ENCODE assay signal across 10 cellular contexts in the genomic region with DNA sequence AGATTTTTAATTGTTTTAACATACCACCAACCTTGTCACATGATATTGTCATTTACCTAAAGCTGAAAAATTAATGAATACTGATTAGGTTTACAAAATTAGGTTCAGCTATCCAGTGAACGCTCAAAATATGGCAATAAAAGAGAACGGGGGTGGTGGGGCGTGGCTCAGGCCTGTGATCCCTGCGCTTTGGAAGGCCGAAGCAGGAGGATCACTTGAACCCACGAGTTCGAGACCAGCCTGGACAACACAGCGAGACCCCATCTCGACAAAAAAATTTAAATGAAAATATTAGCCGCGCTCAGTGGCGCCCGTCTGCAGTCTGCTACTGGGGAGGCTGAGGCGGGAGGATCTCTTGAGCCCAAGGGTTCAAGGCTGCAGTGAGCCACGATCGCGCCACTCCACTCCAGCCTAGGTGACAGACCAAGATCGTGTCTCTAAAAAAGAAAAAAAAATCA. TPM values are rescaled to one million over a fixed set of nuclear protein-coding genes. Genes with fewer than 3 reads are reported as not detected.
DNase-seq lines count a peak whose midpoint lies in the region; ATAC-seq and TF ChIP-seq lines count a peak whose summit lies in the region.
"Had no signal": no experiment of that assay in that cellular context is flagged by ENCODE, and none has a peak within 500 bp of the region (broad histone marks: within the 10 kb centered on the region; RNA-seq: fewer than 3 reads in every experiment).

No MANE protein-coding gene starts in this region.

- 72% methylated on average over 18 of the region's 18 CpGs for WGBS in HUES64

- peak overlapping the region; percentile 94 for H3K4me3 Mint-ChIP-seq in chondrocyte (ENCODE audit: unreplicated experiment)
- H3K4me3 Mint-ChIP-seq in naive thymus-derived CD8-positive, alpha-beta T cell: peak overlapping the region; percentile 95 to 100 (median 98)

- H3K36me3 ChIP-seq in HUES64 (ENCODE audit: insufficient read depth, low read length): peaks cover 24% of the 10 kb centered on the region

- no peak for ATAC-seq in naive thymus-derived CD8-positive, alpha-beta T cell
- no peak for ATAC-seq in HG03280 (IDR thresholded peaks at IDR 0.05; ENCODE audit: unreplicated experiment)
- no peak for ATAC-seq in HG03378 (IDR thresholded peaks at IDR 0.05; ENCODE audit: unreplicated experiment)

- peaks cover 4% of the 10 kb centered on the region for H3K36me3 Mint-ChIP-seq in chondrocyte (ENCODE audit: low read depth)
- peaks cover 3 to 32% (median 5%) of the 10 kb centered on the region in 3 donors for H3K36me3 Mint-ChIP-seq in naive thymus-derived CD8-positive, alpha-beta T cell

- POLR2A ChIA-PET in naive thymus-derived CD8-positive, alpha-beta T cell (lab: Charles Lee): interaction anchor here (0.5 to 3.4 kb wide), 26 partner anchors 11 to 474 kb away, joined by 3 to 24 read pairs (median 6); a partner anchor contains a TSS

- no peak overlapping the region for H3K9ac ChIP-seq in HUES64 (ENCODE audit: low read depth, low read length)

- H3K4me3 ChIP-seq in AG10803 (ENCODE audit: low read length) (peak overlapping the region; percentile 61), HUES64 (ENCODE audit: low read length) (peak overlapping the region; percentile 73)

- no peaks in the 10 kb centered on the region for H3K9me3 Mint-ChIP-seq in chondrocyte (ENCODE audit: low read depth)
- H3K9me3 Mint-ChIP-seq in naive thymus-derived CD8-positive, alpha-beta T cell: no peaks in the 10 kb centered on the region

- peaks cover 39% of the 10 kb centered on the region for H3K4me1 Mint-ChIP-seq in chondrocyte (ENCODE audit: low read depth)
- peaks cover 17 to 44% (median 35%) of the 10 kb centered on the region in 4 donors for H3K4me1 Mint-ChIP-seq in naive thymus-derived CD8-positive, alpha-beta T cell

- H3K27ac Mint-ChIP-seq in chondrocyte (ENCODE audit: unreplicated experiment): no peak overlapping the region
- peak overlapping the region; percentile 95 to 99 (median 98) for H3K27ac Mint-ChIP-seq in naive thymus-derived CD8-positive, alpha-beta T cell

- no peak overlapping the region for H3K27ac ChIP-seq in HUES64 (ENCODE audit: low read depth, low read length)

- no peaks in the 10 kb centered on the region for H3K9me3 ChIP-seq in HUES64 (ENCODE audit: insufficient read depth, low read depth, low read length)

- H3K27me3 Mint-ChIP-seq in chondrocyte (ENCODE audit: low read depth): no peaks in the 10 kb centered on the region
- H3K27me3 Mint-ChIP-seq in naive thymus-derived CD8-positive, alpha-beta T cell: peaks cover 0 to 1% (median 0%) of the 10 kb centered on the region in 5 donors

- no peak for DNase-seq in AG10803 (ENCODE audit: low read depth)
- no peak for DNase-seq in chondrocyte (ENCODE audit: low spot score)
- DNase-seq in naive thymus-derived CD8-positive, alpha-beta T cell: no peak
- no peak for DNase-seq in DMS153 (lab: John Stamatoyannopoulos, UW)
- DNase-seq in MV-4-11 (lab: John Stamatoyannopoulos, UW): no peak

- H3K27me3 ChIP-seq in HUES64 (ENCODE audit: insufficient read depth, low read length): no peaks in the 10 kb centered on the region

- H3K4me1 ChIP-seq in HUES64 (ENCODE audit: insufficient read depth, low read length): no peaks in the 10 kb centered on the region

- TF ChIP-seq CTCF in AG10803 (conservative IDR thresholded peaks at IDR 0.05; ENCODE audit: low read length) (no peak), chondrocyte (IDR thresholded peaks at IDR 0.05) (no peak)

RNA-seq across cellular contexts. Expression of a gene that starts 0.5 kb away (rescaled TPM):
- 79.7 TPM for polyA plus RNA-seq in HUES64 (2013, experiment 1 of 2)
- 78.0 TPM for polyA plus RNA-seq in HUES64 (2013, experiment 2 of 2)
- 64.9 to 72.4 TPM (median 68.6 TPM) in 3 replicates for total RNA-seq in chondrocyte
- total RNA-seq in naive thymus-derived CD8-positive, alpha-beta T cell: 10 to 100 TPM; 70.3 to 74.3 TPM
- 100 to 1,000 TPM; 150 to 205 (median 183) TPM for polyA plus RNA-seq in naive thymus-derived CD8-positive, alpha-beta T cell

RNA-seq across cellular contexts. Expression of a gene that starts 11.4 kb away (rescaled TPM):
- not detected for polyA plus RNA-seq in HUES64 (2013, experiment 1 of 2)
- polyA plus RNA-seq in HUES64 (2013, experiment 2 of 2): not detected
- not detected in 3 replicates for total RNA-seq in chondrocyte
- not detected for total RNA-seq in naive thymus-derived CD8-positive, alpha-beta T cell
- not detected for polyA plus RNA-seq in naive thymus-derived CD8-positive, alpha-beta T cell
- total RNA-seq: left lobe of liver, RPMI7951 had no signal

RNA-seq across cellular contexts. Expression of a gene that starts 13.0 kb away (rescaled TPM):
- polyA plus RNA-seq in HUES64 (2013, experiment 1 of 2): 50.6 TPM
- 51.2 TPM for polyA plus RNA-seq in HUES64 (2013, experiment 2 of 2)
- 78.3 to 91.2 TPM (median 81.8 TPM) in 3 replicates for total RNA-seq in chondrocyte
- total RNA-seq in naive thymus-derived CD8-positive, alpha-beta T cell: 100 to 1,000 TPM; 151 to 154 TPM
- 100 to 1,000 TPM; 195 to 288 (median 241) TPM for polyA plus RNA-seq in naive thymus-derived CD8-positive, alpha-beta T cell

RNA-seq across cellular contexts. Expression of a gene that starts 41.2 kb away (rescaled TPM):
- 0.65 TPM for polyA plus RNA-seq in HUES64 (2013, experiment 1 of 2)
- polyA plus RNA-seq in HUES64 (2013, experiment 2 of 2): 0.25 TPM
- total RNA-seq in chondrocyte: not detected in 3 replicates
- 10 to 100 TPM; 20.5 to 25.2 TPM for total RNA-seq in naive thymus-derived CD8-positive, alpha-beta T cell
- 1 to 10 TPM; 6.5 to 9.8 (median 6.7) TPM for polyA plus RNA-seq in naive thymus-derived CD8-positive, alpha-beta T cell
- total RNA-seq: RPMI7951 had no signal
